In genomic region chr18:2961828-2962227, GRCh38 we compare ENCODE assay signal across 1 cellular context.
TF ChIP-seq lines count a peak whose summit lies in the region.

No MANE protein-coding gene starts in this region.

TF ChIP-seq in liver, 16 proteins besides CTCF, POLR2A, EP300 and RAD21 (continued from another document):
- TF ChIP-seq REST (IDR thresholded peaks at IDR 0.05) (no peak), ZBTB33 (IDR thresholded peaks at IDR 0.05) (no peak)
